10 cellular contexts compared by ENCODE assay signal in the genomic region with DNA sequence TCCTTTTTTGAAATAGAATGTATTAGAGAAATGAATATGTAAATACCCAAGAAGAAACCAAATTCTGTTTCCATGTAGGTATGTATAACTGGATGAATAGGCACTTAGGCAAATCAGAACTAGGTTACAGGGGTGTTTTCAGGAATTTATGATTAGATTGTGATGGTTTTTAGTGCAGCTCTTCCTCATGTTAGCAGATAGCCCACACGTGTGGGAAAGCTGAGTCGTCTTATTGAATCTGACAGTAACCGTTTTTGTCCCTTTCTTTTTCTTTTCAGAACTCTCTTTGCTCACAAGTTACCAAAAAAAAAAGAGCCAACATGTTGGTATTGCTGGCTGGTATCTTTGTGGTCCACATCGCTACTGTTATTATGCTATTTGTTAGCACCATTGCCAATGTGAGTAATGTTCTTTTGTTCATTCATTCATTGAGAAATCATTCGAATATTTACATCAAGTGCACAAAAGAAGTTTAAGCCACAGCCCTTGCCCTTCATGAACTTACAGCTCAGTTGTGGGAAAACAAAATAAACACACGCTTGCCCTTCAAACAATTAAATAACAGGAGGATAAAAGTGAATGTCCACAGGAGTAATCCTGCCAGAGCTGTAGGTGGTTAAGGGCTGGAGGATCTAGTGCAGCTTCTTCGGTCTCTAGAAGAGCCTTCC.
DNase-seq lines count a peak whose midpoint lies in the region; ATAC-seq and TF ChIP-seq lines count a peak whose summit lies in the region.
"Had no signal": no experiment of that assay in that cellular context is flagged by ENCODE, and none has a peak within 500 bp of the region (broad histone marks: within the 10 kb centered on the region; RNA-seq: fewer than 3 reads in every experiment).

No MANE protein-coding gene starts in this region.

- no peaks in the 10 kb centered on the region for H3K36me3 Mint-ChIP-seq in stimulated activated naive B cell treated with anti-CD40 and anti-IgM and Interleukin-4, amounts not matched to agents 10 μg/mL and 1 μg/mL and 100 μg/mL, for 72 hours
- H3K36me3 Mint-ChIP-seq: activated naive CD8-positive, alpha-beta T cell treated with anti-CD3 and anti-CD28 coated beads for 36 hours had no signal

- peaks cover 10 to 14% of the 10 kb centered on the region in 2 donors for H3K4me1 Mint-ChIP-seq in stimulated activated naive B cell treated with anti-CD40 and anti-IgM and Interleukin-4, amounts not matched to agents 10 μg/mL and 1 μg/mL and 100 μg/mL, for 72 hours

- no peak overlapping the region for H3K27ac Mint-ChIP-seq in stimulated activated naive B cell treated with anti-CD40 and anti-IgM and Interleukin-4, amounts not matched to agents 10 μg/mL and 1 μg/mL and 100 μg/mL, for 72 hours

- H3K4me3 Mint-ChIP-seq in stimulated activated naive B cell treated with anti-CD40 and anti-IgM and Interleukin-4, amounts not matched to agents 10 μg/mL and 1 μg/mL and 100 μg/mL, for 72 hours = no peak overlapping the region
- H3K4me3 Mint-ChIP-seq: activated naive CD8-positive, alpha-beta T cell treated with anti-CD3 and anti-CD28 coated beads for 36 hours had no signal

- no peak for TF ChIP-seq CTCF in epithelial cell of esophagus (IDR thresholded peaks at IDR 0.05; ENCODE audit: insufficient read depth, low read depth, low read length, missing control alignments)

- no peak overlapping the region for H3K4me3 ChIP-seq in epithelial cell of esophagus (ENCODE audit: low read length)
- H3K4me3 ChIP-seq: left ventricle myocardium inferior had no signal

- peaks cover 11 to 14% of the 10 kb centered on the region in 2 donors for H3K27me3 Mint-ChIP-seq in stimulated activated naive B cell treated with anti-CD40 and anti-IgM and Interleukin-4, amounts not matched to agents 10 μg/mL and 1 μg/mL and 100 μg/mL, for 72 hours
- H3K27me3 Mint-ChIP-seq: activated naive CD8-positive, alpha-beta T cell treated with anti-CD3 and anti-CD28 coated beads for 36 hours had no signal

- DNase-seq in activated T-cell treated with anti-CD3 and anti-CD28 coated beads, Interleukin-2, amount 50 U/mL, for 48 hours = peak; percentile 40 to 46
- DNase-seq in activated T-cell treated with anti-CD3 and anti-CD28 coated beads for 4 hours = no peak
- peak; percentile 88 for DNase-seq in SW480 (ENCODE audit: low spot score)
- peak; percentile 42 for DNase-seq in epithelial cell of esophagus (ENCODE audit: low read depth)
- DNase-seq in stimulated activated CD8-positive, alpha-beta memory T cell treated with anti-CD3 and anti-CD28 coated beads, Interleukin-4, amount 100 ng/mL, for 48 hours = peak; percentile 44
- no peak for DNase-seq in stimulated activated naive B cell treated with anti-CD40 and anti-IgM and Interleukin-4, amounts not matched to agents 10 μg/mL and 1 μg/mL and 100 μg/mL, for 72 hours
- DNase-seq: left ventricle myocardium inferior had no signal

- no peaks in the 10 kb centered on the region for H3K9me3 Mint-ChIP-seq in stimulated activated naive B cell treated with anti-CD40 and anti-IgM and Interleukin-4, amounts not matched to agents 10 μg/mL and 1 μg/mL and 100 μg/mL, for 72 hours
- H3K9me3 Mint-ChIP-seq: activated naive CD8-positive, alpha-beta T cell treated with anti-CD3 and anti-CD28 coated beads for 36 hours had no signal

- ATAC-seq in GM18519 (IDR thresholded peaks at IDR 0.05; ENCODE audit: low FRiP score, unreplicated experiment) (no peak), GM21529 (IDR thresholded peaks at IDR 0.05; ENCODE audit: unreplicated experiment) (no peak)
- ATAC-seq in stimulated activated naive B cell treated with anti-CD40 and anti-IgM and Interleukin-4, amounts not matched to agents 10 μg/mL and 1 μg/mL and 100 μg/mL, for 72 hours (replicated peaks) = no peak

Comparison
In these comparisons a context has a peak if more than half of its experiments do, and no peak if none do; other contexts are left out.
1. DNase-seq: peak in activated T-cell treated with anti-CD3 and anti-CD28 coated beads, Interleukin-2, amount 50 U/mL, for 48 hours (2 of 2), SW480 (single experiment), epithelial cell of esophagus (single experiment) and stimulated activated CD8-positive, alpha-beta memory T cell treated with anti-CD3 and anti-CD28 coated beads, Interleukin-4, amount 100 ng/mL, for 48 hours (single experiment); none in activated T-cell treated with anti-CD3 and anti-CD28 coated beads for 4 hours (single experiment) and stimulated activated naive B cell treated with anti-CD40 and anti-IgM and Interleukin-4, amounts not matched to agents 10 μg/mL and 1 μg/mL and 100 μg/mL, for 72 hours (single experiment).